Comparison of ENCODE assay signal across 1 cellular context in genomic region chr11:117946842-117947526, GRCh38.
TF ChIP-seq lines count a peak whose summit lies in the region.

No MANE protein-coding gene starts in this region.

TF ChIP-seq in K562, 482 proteins besides CTCF, POLR2A, EP300 and RAD21 (continued from another document and continues in another):
- TF ChIP-seq SAFB (IDR thresholded peaks at IDR 0.05; ENCODE audit: borderline replicate concordance, low read depth, low read length) (no peak), NRF1 (conservative IDR thresholded peaks at IDR 0.05 in 1 of 2, IDR thresholded peaks at IDR 0.05 in 1 of 2) (no peak), RBM39 (optimal IDR thresholded peaks at IDR 0.05; ENCODE audit: low read depth, low read length) (no peak), GATAD2B (IDR thresholded peaks at IDR 0.05; ENCODE audit: borderline replicate concordance) (peak; percentile 58; the same call in 1 of the 2 replicates), ZBTB12 (CRISPR knock-in tag; IDR thresholded peaks at IDR 0.05) (no peak), SFPQ (IDR thresholded peaks at IDR 0.05; ENCODE audit: low read depth, low read length) (no peak), BRF2 (IDR thresholded peaks at IDR 0.05; ENCODE audit: borderline replicate concordance, insufficient read depth, insufficient read length) (no peak), U2AF1 (optimal IDR thresholded peaks at IDR 0.05; ENCODE audit: low read depth, low read length) (no peak), HMG20B (CRISPR knock-in tag; IDR thresholded peaks at IDR 0.05) (no peak), NUFIP1 (IDR thresholded peaks at IDR 0.05; ENCODE audit: partially characterized antibody) (no peak), TCF7 (IDR thresholded peaks at IDR 0.05; ENCODE audit: borderline replicate concordance) (no peak), ZBTB1 (CRISPR knock-in tag; IDR thresholded peaks at IDR 0.05; ENCODE audit: borderline replicate concordance, low read depth) (no peak), CHD2 (IDR thresholded peaks at IDR 0.05; ENCODE audit: low read depth, low read length) (no peak), HSF4 (CRISPR knock-in tag; IDR thresholded peaks at IDR 0.05; ENCODE audit: borderline replicate concordance) (no peak), EWSR1 (IDR thresholded peaks at IDR 0.05; ENCODE audit: borderline replicate concordance, low read depth, partially characterized antibody) (no peak), SMARCA5 (IDR thresholded peaks at IDR 0.05) (no peak), IRF2 (CRISPR knock-in tag; IDR thresholded peaks at IDR 0.05) (no peak), ZZZ3 (IDR thresholded peaks at IDR 0.05) (no peak), NR2C1 (IDR thresholded peaks at IDR 0.05) (no peak), NR2C1 (tag; IDR thresholded peaks at IDR 0.05) (no peak), ETV5 (CRISPR knock-in tag; IDR thresholded peaks at IDR 0.05; ENCODE audit: low read depth) (peak; percentile 92), POLR3G (IDR thresholded peaks at IDR 0.05; ENCODE audit: extremely low read depth, insufficient read length, insufficient replicate concordance) (no peak), ZSCAN29 (IDR thresholded peaks at IDR 0.05) (no peak), CSDE1 (IDR thresholded peaks at IDR 0.05) (no peak), ZNF24 (IDR thresholded peaks at IDR 0.05) (peak; percentile 75), ZC3H4 (CRISPR knock-in tag; IDR thresholded peaks at IDR 0.05; ENCODE audit: borderline replicate concordance) (no peak), TBL1XR1 (IDR thresholded peaks at IDR 0.05; ENCODE audit: low read length in 2 of 2) (no peak), FOXK2 (conservative IDR thresholded peaks at IDR 0.05 in 1 of 2, IDR thresholded peaks at IDR 0.05 in 1 of 2; ENCODE audit: low read depth in 2 of 2) (no peak), PURB (CRISPR knock-in tag; IDR thresholded peaks at IDR 0.05; ENCODE audit: low read depth) (no peak), ZNF41 (CRISPR knock-in tag; conservative IDR thresholded peaks at IDR 0.05) (no peak), POLR2B (IDR thresholded peaks at IDR 0.05; ENCODE audit: low read depth, partially characterized antibody) (no peak), WHSC1 (IDR thresholded peaks at IDR 0.05; ENCODE audit: low read length) (no peak), ATF3 (IDR thresholded peaks at IDR 0.05) (peak; percentile 98), ATF3 (CRISPR knock-in tag; conservative IDR thresholded peaks at IDR 0.05) (no peak), NR1H2 (CRISPR knock-in tag; IDR thresholded peaks at IDR 0.05) (no peak)
- TF ChIP-seq, protein P1, sequence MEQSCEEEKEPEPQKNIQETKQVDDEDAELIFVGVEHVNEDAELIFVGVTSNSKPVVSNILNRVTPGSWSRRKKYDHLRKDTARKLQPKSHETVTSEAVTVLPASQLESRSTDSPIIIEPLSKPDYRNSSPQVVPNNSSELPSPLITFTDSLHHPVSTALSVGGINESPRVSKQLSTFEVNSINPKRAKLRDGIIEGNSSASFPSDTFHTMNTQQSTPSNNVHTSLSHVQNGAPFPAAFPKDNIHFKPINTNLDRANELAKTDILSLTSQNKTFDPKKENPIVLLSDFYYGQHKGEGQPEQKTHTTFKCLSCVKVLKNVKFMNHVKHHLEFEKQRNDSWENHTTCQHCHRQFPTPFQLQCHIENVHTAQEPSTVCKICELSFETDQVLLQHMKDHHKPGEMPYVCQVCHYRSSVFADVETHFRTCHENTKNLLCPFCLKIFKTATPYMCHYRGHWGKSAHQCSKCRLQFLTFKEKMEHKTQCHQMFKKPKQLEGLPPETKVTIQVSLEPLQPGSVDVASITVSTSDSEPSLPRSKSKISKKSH (CRISPR knock-in tag; IDR thresholded peaks at IDR 0.05), result no peak
- TF ChIP-seq, protein P2, sequence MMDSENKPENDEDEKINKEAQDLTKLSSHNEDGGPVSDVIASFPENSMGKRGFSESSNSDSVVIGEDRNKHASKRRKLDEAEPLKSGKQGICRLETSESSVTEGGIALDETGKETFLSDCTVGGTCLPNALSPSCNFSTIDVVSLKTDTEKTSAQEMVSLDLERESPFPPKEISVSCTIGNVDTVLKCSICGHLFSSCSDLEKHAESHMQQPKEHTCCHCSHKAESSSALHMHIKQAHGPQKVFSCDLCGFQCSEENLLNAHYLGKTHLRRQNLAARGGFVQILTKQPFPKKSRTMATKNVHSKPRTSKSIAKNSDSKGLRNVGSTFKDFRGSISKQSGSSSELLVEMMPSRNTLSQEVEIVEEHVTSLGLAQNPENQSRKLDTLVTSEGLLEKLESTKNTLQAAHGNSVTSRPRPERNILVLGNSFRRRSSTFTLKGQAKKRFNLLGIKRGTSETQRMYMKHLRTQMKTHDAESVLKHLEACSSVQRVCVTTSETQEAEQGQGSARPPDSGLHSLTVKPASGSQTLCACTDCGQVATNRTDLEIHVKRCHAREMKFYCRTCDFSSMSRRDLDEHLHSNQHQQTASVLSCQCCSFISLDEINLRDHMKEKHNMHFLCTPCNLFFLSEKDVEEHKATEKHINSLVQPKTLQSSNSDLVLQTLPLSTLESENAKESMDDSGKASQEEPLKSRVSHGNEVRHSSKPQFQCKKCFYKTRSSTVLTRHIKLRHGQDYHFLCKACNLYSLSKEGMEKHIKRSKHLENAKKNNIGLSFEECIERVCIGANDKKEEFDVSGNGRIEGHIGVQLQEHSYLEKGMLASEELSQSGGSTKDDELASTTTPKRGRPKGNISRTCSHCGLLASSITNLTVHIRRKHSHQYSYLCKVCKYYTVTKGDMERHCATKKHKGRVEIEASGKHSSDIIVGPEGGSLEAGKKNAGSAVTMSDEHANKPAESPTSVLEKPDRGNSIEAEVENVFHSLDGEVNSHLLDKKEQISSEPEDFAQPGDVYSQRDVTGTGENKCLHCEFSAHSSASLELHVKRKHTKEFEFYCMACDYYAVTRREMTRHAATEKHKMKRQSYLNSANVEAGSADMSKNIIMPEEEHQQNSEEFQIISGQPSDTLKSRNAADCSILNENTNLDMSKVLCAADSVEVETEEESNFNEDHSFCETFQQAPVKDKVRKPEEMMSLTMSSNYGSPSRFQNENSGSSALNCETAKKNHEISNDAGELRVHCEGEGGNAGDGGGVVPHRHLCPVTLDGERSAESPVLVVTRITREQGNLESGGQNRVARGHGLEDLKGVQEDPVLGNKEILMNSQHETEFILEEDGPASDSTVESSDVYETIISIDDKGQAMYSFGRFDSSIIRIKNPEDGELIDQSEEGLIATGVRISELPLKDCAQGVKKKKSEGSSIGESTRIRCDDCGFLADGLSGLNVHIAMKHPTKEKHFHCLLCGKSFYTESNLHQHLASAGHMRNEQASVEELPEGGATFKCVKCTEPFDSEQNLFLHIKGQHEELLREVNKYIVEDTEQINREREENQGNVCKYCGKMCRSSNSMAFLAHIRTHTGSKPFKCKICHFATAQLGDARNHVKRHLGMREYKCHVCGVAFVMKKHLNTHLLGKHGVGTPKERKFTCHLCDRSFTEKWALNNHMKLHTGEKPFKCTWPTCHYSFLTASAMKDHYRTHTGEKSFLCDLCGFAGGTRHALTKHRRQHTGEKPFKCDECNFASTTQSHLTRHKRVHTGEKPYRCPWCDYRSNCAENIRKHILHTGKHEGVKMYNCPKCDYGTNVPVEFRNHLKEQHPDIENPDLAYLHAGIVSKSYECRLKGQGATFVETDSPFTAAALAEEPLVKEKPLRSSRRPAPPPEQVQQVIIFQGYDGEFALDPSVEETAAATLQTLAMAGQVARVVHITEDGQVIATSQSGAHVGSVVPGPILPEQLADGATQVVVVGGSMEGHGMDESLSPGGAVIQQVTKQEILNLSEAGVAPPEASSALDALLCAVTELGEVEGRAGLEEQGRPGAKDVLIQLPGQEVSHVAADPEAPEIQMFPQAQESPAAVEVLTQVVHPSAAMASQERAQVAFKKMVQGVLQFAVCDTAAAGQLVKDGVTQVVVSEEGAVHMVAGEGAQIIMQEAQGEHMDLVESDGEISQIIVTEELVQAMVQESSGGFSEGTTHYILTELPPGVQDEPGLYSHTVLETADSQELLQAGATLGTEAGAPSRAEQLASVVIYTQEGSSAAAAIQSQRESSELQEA (IDR thresholded peaks at IDR 0.05; ENCODE audit: low read depth), result no peak
- TF ChIP-seq, protein P3, sequence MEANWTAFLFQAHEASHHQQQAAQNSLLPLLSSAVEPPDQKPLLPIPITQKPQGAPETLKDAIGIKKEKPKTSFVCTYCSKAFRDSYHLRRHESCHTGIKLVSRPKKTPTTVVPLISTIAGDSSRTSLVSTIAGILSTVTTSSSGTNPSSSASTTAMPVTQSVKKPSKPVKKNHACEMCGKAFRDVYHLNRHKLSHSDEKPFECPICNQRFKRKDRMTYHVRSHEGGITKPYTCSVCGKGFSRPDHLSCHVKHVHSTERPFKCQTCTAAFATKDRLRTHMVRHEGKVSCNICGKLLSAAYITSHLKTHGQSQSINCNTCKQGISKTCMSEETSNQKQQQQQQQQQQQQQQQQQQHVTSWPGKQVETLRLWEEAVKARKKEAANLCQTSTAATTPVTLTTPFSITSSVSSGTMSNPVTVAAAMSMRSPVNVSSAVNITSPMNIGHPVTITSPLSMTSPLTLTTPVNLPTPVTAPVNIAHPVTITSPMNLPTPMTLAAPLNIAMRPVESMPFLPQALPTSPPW (CRISPR knock-in tag; IDR thresholded peaks at IDR 0.05), result peak; percentile 30; the same call in 1 of the 2 replicates
- TF ChIP-seq, protein P4, sequence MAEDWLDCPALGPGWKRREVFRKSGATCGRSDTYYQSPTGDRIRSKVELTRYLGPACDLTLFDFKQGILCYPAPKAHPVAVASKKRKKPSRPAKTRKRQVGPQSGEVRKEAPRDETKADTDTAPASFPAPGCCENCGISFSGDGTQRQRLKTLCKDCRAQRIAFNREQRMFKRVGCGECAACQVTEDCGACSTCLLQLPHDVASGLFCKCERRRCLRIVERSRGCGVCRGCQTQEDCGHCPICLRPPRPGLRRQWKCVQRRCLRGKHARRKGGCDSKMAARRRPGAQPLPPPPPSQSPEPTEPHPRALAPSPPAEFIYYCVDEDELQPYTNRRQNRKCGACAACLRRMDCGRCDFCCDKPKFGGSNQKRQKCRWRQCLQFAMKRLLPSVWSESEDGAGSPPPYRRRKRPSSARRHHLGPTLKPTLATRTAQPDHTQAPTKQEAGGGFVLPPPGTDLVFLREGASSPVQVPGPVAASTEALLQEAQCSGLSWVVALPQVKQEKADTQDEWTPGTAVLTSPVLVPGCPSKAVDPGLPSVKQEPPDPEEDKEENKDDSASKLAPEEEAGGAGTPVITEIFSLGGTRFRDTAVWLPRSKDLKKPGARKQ (CRISPR knock-in tag; IDR thresholded peaks at IDR 0.05), result no peak
- TF ChIP-seq, protein P5, sequence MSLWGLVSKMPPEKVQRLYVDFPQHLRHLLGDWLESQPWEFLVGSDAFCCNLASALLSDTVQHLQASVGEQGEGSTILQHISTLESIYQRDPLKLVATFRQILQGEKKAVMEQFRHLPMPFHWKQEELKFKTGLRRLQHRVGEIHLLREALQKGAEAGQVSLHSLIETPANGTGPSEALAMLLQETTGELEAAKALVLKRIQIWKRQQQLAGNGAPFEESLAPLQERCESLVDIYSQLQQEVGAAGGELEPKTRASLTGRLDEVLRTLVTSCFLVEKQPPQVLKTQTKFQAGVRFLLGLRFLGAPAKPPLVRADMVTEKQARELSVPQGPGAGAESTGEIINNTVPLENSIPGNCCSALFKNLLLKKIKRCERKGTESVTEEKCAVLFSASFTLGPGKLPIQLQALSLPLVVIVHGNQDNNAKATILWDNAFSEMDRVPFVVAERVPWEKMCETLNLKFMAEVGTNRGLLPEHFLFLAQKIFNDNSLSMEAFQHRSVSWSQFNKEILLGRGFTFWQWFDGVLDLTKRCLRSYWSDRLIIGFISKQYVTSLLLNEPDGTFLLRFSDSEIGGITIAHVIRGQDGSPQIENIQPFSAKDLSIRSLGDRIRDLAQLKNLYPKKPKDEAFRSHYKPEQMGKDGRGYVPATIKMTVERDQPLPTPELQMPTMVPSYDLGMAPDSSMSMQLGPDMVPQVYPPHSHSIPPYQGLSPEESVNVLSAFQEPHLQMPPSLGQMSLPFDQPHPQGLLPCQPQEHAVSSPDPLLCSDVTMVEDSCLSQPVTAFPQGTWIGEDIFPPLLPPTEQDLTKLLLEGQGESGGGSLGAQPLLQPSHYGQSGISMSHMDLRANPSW (CRISPR knock-in tag; IDR thresholded peaks at IDR 0.05), result no peak
